8 cellular contexts compared by ENCODE assay signal in genomic region chr1:21334214-21335087, GRCh38. TPM values are rescaled to one million over a fixed set of nuclear protein-coding genes. Genes with fewer than 3 reads are reported as not detected.
DNase-seq lines count a peak whose midpoint lies in the region; ATAC-seq and TF ChIP-seq lines count a peak whose summit lies in the region.

No MANE protein-coding gene starts in this region.

- peak overlapping the region; percentile 68 for H3K27ac Mint-ChIP-seq in glutamatergic neuron (ENCODE audit: unreplicated experiment)

- H3K27me3 Mint-ChIP-seq in glutamatergic neuron (ENCODE audit: unreplicated experiment) = peaks cover 1% of the 10 kb centered on the region

- intact Hi-C loops in posterior vena cava (cut with DNase I) (loop anchor here in 1 of 2 donors (5.0 kb wide), 1 partner anchor 82 kb away; no protein-coding TSS in a partner anchor), upper lobe of right lung (cut with DNase I) (loop anchor here (10.0 kb wide), 1 partner anchor 70 kb away; no protein-coding TSS in a partner anchor)

- H3K9me3 Mint-ChIP-seq in glutamatergic neuron (ENCODE audit: unreplicated experiment) = peaks cover 1% of the 10 kb centered on the region

- H3K4me1 ChIP-seq in upper lobe of right lung = peaks cover 79% of the 10 kb centered on the region

- H3K27ac ChIP-seq in upper lobe of right lung = peak overlapping the region; percentile 78

- peaks cover 24% of the 10 kb centered on the region for H3K4me1 Mint-ChIP-seq in glutamatergic neuron (ENCODE audit: low read depth, unreplicated experiment)

- peak; percentile 48; the same call in 1 of the 2 replicates for TF ChIP-seq POLR2A in Raji (IDR thresholded peaks at IDR 0.05; ENCODE audit: insufficient read depth, low read depth, low read length)

- peak overlapping the region; percentile 37 for H3K4me3 ChIP-seq in upper lobe of right lung

- no peak overlapping the region for H3K4me3 Mint-ChIP-seq in glutamatergic neuron (ENCODE audit: unreplicated experiment)

- ATAC-seq in GM18909 (IDR thresholded peaks at IDR 0.05; ENCODE audit: poor library complexity, unreplicated experiment) = peak; percentile 83
- peak; percentile 72 for ATAC-seq in HG03280 (IDR thresholded peaks at IDR 0.05; ENCODE audit: unreplicated experiment)
- peak; percentile 78 for ATAC-seq in upper lobe of right lung

- H3K9me3 ChIP-seq in upper lobe of right lung = no peaks in the 10 kb centered on the region

- H3K36me3 Mint-ChIP-seq in glutamatergic neuron (ENCODE audit: unreplicated experiment) = no peaks in the 10 kb centered on the region

- H3K36me3 ChIP-seq in upper lobe of right lung = no peaks in the 10 kb centered on the region

- no peaks in the 10 kb centered on the region for H3K27me3 ChIP-seq in upper lobe of right lung

- DNase-seq in AG20443 (ENCODE audit: low spot score) (peak; percentile 84), glutamatergic neuron (peak; percentile 77), posterior vena cava (ENCODE audit: low spot score) (peak; percentile 94), upper lobe of right lung (peak; percentile 84)
- DNase-seq in activated gamma-delta T cell treated with anti-CD3 and anti-CD28 coated beads, Interleukin-2, amount 50 U/mL, for 16 hours (ENCODE audit: low read depth) = peak; percentile 74

- TF ChIP-seq CTCF in glutamatergic neuron (IDR thresholded peaks at IDR 0.05; ENCODE audit: partially characterized antibody, unreplicated experiment) = peak; percentile 72
- TF ChIP-seq CTCF in upper lobe of right lung (IDR thresholded peaks at IDR 0.05) = peak; percentile 67

RNA-seq across cellular contexts. Expression of gene ECE1, which starts 44.2 kb away (rescaled TPM):
- total RNA-seq in glutamatergic neuron (ENCODE audit: unreplicated experiment) (36.1 TPM), posterior vena cava (100 to 1,000 TPM; 108 to 120 TPM), upper lobe of right lung (108 TPM)

Comparison
In these comparisons a context has a peak if more than half of its experiments do, and no peak if none do; other contexts are left out.
1. Peak in every context shown above with its lines: DNase-seq, ATAC-seq, H3K4me3 ChIP-seq and H3K27ac ChIP-seq.